Comparison of ENCODE assay signal across 9 cellular contexts in genomic region chr2:237669628-237670351, GRCh38. TPM values are rescaled to one million over a fixed set of nuclear protein-coding genes. Genes with fewer than 3 reads are reported as not detected.
A peak's percentile ranks its signal among the peaks of the same experiment; 100 is the strongest.
DNase-seq lines count a peak whose midpoint lies in the region; ATAC-seq and TF ChIP-seq lines count a peak whose summit lies in the region.
"Had no signal": no experiment of that assay in that cellular context is flagged by ENCODE, and none has a peak within 500 bp of the region (broad histone marks: within the 10 kb centered on the region; RNA-seq: fewer than 3 reads in every experiment).

No MANE protein-coding gene starts in this region.

- H3K27ac ChIP-seq in Karpas-422 (ENCODE audit: low read length): no peak overlapping the region
- peak overlapping the region; percentile 90 for H3K27ac ChIP-seq in vagina
- H3K27ac ChIP-seq: 22Rv1 had no signal

- TF ChIP-seq POLR2A in vagina (IDR thresholded peaks at IDR 0.05): no peak

- H2AFZ ChIP-seq in Karpas-422 (ENCODE audit: low read length): no peak overlapping the region

- POLR2A ChIA-PET in activated B cell treated with CpG ODN at 0.5 μM for 24 hours (lab: Charles Lee): interaction anchor here (0.8 to 1.3 kb wide), 2 partner anchors 8 to 23 kb away, joined by 3 to 5 read pairs; no protein-coding TSS in a partner anchor

- ATAC-seq in activated B cell treated with CpG ODN at 0.5 μM for 24 hours (ENCODE audit: low read depth) (no peak), left lobe of liver (peak; percentile 94)

- H3K4me1 Mint-ChIP-seq in activated B cell treated with CpG ODN at 0.5 μM for 24 hours: peaks cover 60% of the 10 kb centered on the region

- H3K4me3 ChIP-seq in Karpas-422 (ENCODE audit: low read length) (no peak overlapping the region), vagina (peak overlapping the region in 1 of 2 donors; percentile 4)

- H3K79me2 ChIP-seq in Karpas-422 (ENCODE audit: low read length): no peaks in the 10 kb centered on the region

- H3K36me3 Mint-ChIP-seq in activated B cell treated with CpG ODN at 0.5 μM for 24 hours (ENCODE audit: low read depth): no peaks in the 10 kb centered on the region

- H3K9me2 ChIP-seq in Karpas-422 (replicated peaks; ENCODE audit: insufficient read depth, low read length): no peaks in the 10 kb centered on the region

- no peaks in the 10 kb centered on the region for H3K9me3 Mint-ChIP-seq in activated B cell treated with CpG ODN at 0.5 μM for 24 hours

- H3K9ac ChIP-seq in Karpas-422 (ENCODE audit: low read length): no peak overlapping the region

- H3K27ac Mint-ChIP-seq in activated B cell treated with CpG ODN at 0.5 μM for 24 hours: peak overlapping the region; percentile 18

- peaks cover 5% of the 10 kb centered on the region for H3K27me3 Mint-ChIP-seq in activated B cell treated with CpG ODN at 0.5 μM for 24 hours

- peak; percentile 66 for DNase-seq in DMS 273 (lab: John Stamatoyannopoulos, UW; ENCODE audit: unreplicated experiment)
- DNase-seq in DMS 273 treated with DMSO at 0.1 percent for 48 hours (lab: John Stamatoyannopoulos, UW): no peak
- no peak for DNase-seq in Karpas-422
- DNase-seq in activated B cell treated with CpG ODN at 0.5 μM for 24 hours: no peak
- peak; percentile 82 for DNase-seq in left lobe of liver (ENCODE audit: low spot score)
- no peak for DNase-seq in vagina (ENCODE audit: extremely low spot score in 2 of 2)
- no peak for DNase-seq in activated T-cell treated with anti-CD3 and anti-CD28 coated beads for 4 hours
- no peak for DNase-seq in UCSD-AML1 (lab: John Stamatoyannopoulos, UW; ENCODE audit: unreplicated experiment)

- no peaks in the 10 kb centered on the region for H3K27me3 ChIP-seq in Karpas-422 (ENCODE audit: low read length)
- no peaks in the 10 kb centered on the region for H3K27me3 ChIP-seq in vagina

- H3K4me2 ChIP-seq in Karpas-422 (ENCODE audit: low read depth, low read length, poor library complexity, severe bottlenecking): peak overlapping the region; percentile 27

- no peaks in the 10 kb centered on the region for H3K9me3 ChIP-seq in Karpas-422 (ENCODE audit: low read length)
- no peaks in the 10 kb centered on the region for H3K9me3 ChIP-seq in vagina

- intact Hi-C loops in activated B cell treated with CpG ODN at 0.5 μM for 24 hours (cut with micrococcal nuclease) (loop anchor here (1.0 to 10.0 kb wide), 6 partner anchors 97 to 618 kb away; partner anchors contain the start of genes PER2 and UBE2F), vagina (cut with DNase I) (no loop called here)

- CTCF ChIA-PET in activated B cell treated with CpG ODN at 0.5 μM for 24 hours (lab: Charles Lee): interaction anchor here (0.7 to 9.1 kb wide), 7 partner anchors 17 to 157 kb away, joined by 3 to 216 read pairs (median 4); no protein-coding TSS in a partner anchor

- H3K4me1 ChIP-seq in Karpas-422 (ENCODE audit: low read length): peaks cover 44% of the 10 kb centered on the region
- H3K4me1 ChIP-seq in vagina: peaks cover 39% of the 10 kb centered on the region

- no peaks in the 10 kb centered on the region for H4K20me1 ChIP-seq in Karpas-422 (ENCODE audit: insufficient read depth, low read depth, low read length)

- H3K4me3 Mint-ChIP-seq in activated B cell treated with CpG ODN at 0.5 μM for 24 hours: peak overlapping the region; percentile 32

- TF ChIP-seq CTCF in activated B cell treated with CpG ODN at 0.5 μM for 24 hours (IDR thresholded peaks at IDR 0.05): no peak
- TF ChIP-seq CTCF in vagina (IDR thresholded peaks at IDR 0.05): no peak

- H3K36me3 ChIP-seq in Karpas-422 (ENCODE audit: insufficient read depth, low read length): no peaks in the 10 kb centered on the region
- no peaks in the 10 kb centered on the region for H3K36me3 ChIP-seq in vagina

RNA-seq across cellular contexts. Expression of gene LRRFIP1, which starts 42.4 kb away (rescaled TPM):
- total RNA-seq in Karpas-422 (2014; rRNA removed; shearing (Covaris generic); ENCODE audit: low replicate concordance): 29.9 and 30.7 TPM in 2 replicates
- 114 and 134 TPM in 2 replicates for total RNA-seq in activated B cell treated with CpG ODN at 0.5 μM for 24 hours
- 33.6 TPM for total RNA-seq in left lobe of liver
- total RNA-seq in vagina: 132 TPM

Comparison
In these comparisons a context has a peak if more than half of its experiments do, and no peak if none do; other contexts are left out.
1. DNase-seq: peak in DMS 273 (single experiment) and left lobe of liver (single experiment); none in DMS 273 treated with DMSO at 0.1 percent for 48 hours (single experiment), Karpas-422 (single experiment), activated B cell treated with CpG ODN at 0.5 μM for 24 hours (single experiment), vagina (0 of 2), activated T-cell treated with anti-CD3 and anti-CD28 coated beads for 4 hours (single experiment) and UCSD-AML1 (single experiment).